ENCODE assay signal across 1 cellular context in the genomic region with DNA sequence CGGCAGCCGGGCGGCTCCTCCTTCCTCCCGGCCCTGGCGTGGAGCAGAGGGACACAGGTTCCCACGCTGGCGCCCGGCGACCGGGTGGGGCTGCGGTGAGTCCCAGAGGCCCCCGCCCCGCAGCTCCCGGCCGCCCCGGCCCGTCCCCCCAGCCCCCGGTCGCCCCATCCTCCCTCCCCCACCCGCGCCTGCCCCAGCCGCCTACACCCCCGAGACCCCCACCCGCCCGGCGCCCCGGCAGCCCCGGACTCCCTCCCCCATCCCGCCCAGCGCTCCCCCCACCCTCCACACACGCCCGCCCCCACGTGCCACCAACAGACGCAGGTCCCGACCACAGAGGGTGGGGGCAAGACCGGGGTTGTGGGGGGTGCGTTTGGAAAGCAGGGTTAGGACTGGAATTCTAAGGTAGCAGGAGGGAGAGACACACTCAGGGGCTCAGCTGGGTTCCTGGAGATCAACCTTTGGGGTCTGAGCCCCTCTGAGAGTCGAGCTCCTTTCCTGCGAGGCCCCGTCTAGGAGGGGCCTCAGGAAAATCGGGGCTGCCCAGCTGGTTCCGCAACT.
TF ChIP-seq lines count a peak whose summit lies in the region.

No MANE protein-coding gene starts in this region.

TF ChIP-seq in H1, 55 proteins besides CTCF, POLR2A, EP300 and RAD21:
- no peak for TF ChIP-seq POU5F1 (IDR thresholded peaks at IDR 0.05; ENCODE audit: low read depth, low read length)
- TF ChIP-seq, protein P1, sequence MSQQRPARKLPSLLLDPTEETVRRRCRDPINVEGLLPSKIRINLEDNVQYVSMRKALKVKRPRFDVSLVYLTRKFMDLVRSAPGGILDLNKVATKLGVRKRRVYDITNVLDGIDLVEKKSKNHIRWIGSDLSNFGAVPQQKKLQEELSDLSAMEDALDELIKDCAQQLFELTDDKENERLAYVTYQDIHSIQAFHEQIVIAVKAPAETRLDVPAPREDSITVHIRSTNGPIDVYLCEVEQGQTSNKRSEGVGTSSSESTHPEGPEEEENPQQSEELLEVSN (IDR thresholded peaks at IDR 0.05): 0 out of 2 replicates have a peak, but pooled peaks have one; percentile 15
